Comparison of ENCODE assay signal across 27 cellular contexts in the genomic region with DNA sequence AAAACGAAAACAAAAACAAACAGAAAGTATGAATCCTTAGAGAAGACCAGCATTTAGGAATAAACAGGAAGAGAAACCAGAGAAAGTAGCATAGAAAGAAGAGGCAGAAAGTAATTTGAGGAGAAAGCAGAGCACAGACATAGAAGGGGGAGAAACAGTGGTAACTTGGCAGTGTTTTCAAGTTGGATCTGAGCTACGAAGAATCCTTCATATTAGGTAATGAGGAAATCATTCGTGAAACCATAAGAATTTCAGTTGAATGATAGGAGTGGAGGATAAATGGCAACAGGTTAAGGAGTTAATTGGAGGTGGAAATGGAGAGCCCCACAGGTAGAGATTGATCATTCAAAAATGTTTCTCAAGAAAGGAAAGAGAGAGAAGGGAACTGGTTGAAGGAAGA. TPM values are rescaled to one million over a fixed set of nuclear protein-coding genes. Genes with fewer than 3 reads are reported as not detected.
"Had no signal": no experiment of that assay in that cellular context is flagged by ENCODE, and none has a peak within 500 bp of the region (broad histone marks: within the 10 kb centered on the region; RNA-seq: fewer than 3 reads in every experiment).

No MANE protein-coding gene starts in this region.

- DNase-seq: activated CD4-positive, alpha-beta T cell treated with anti-CD3 and anti-CD28 coated beads for 4 hours; activated CD8-positive, alpha-beta memory T cell treated with anti-CD3 and anti-CD28 coated beads, Interleukin-2, amount 50 U/mL, for 4 hours; activated CD8-positive, alpha-beta T cell treated with anti-CD3 and anti-CD28 coated beads for 36 hours; activated effector memory CD4-positive, alpha-beta T cell treated with Interleukin-2 at 50 U/mL for 16 hours; activated naive CD4-positive, alpha-beta T cell; activated naive CD8-positive, alpha-beta T cell treated with anti-CD3 and anti-CD28 coated beads, Interleukin-2, amount 50 U/mL, for 24 hours; amniotic stem cell; brain microvascular endothelial cell; MG63; NCI-H1092; NCI-H1417; NCI-H1694 treated with DMSO at 0.1 percent for 48 hours; NCI-H2029 treated with DMSO at 0.1 percent for 48 hours; NCI-H510A treated with DMSO at 0.1 percent for 48 hours; NCI-H69; OCI-M1; Peyer's patch; Right ventricle myocardium superior; SJCRH30; SK-N-SH; T-helper 1 cell had no signal

- H3K27me3 ChIP-seq: ascending aorta, brain microvascular endothelial cell, cardiac muscle cell, MG63, Peyer's patch, SJCRH30 had no signal

- H3K4me2 ChIP-seq: SK-N-SH had no signal

- H3K9me3 Mint-ChIP-seq: activated CD8-positive, alpha-beta T cell treated with anti-CD3 and anti-CD28 coated beads for 36 hours; activated naive CD4-positive, alpha-beta T cell treated with anti-CD3 and anti-CD28 coated beads, Interleukin-2, amount 50 U/mL, for 72 hours; activated naive CD8-positive, alpha-beta T cell treated with anti-CD3 and anti-CD28 coated beads, Interleukin-2, amount 50 U/mL, for 24 hours had no signal

- H3K4me3 Mint-ChIP-seq: activated CD8-positive, alpha-beta T cell treated with anti-CD3 and anti-CD28 coated beads for 36 hours; activated naive CD8-positive, alpha-beta T cell treated with anti-CD3 and anti-CD28 coated beads, Interleukin-2, amount 50 U/mL, for 24 hours had no signal

- H3K4me3 ChIP-seq: ascending aorta, cardiac muscle cell, MG63, Peyer's patch, SJCRH30 had no signal

- H3K36me3 Mint-ChIP-seq: activated naive CD4-positive, alpha-beta T cell treated with anti-CD3 and anti-CD28 coated beads, Interleukin-2, amount 50 U/mL, for 72 hours had no signal

- H3K36me3 ChIP-seq: ascending aorta, brain microvascular endothelial cell, cardiac muscle cell, MG63, Peyer's patch, SJCRH30 had no signal

- H3K27ac ChIP-seq: brain microvascular endothelial cell, cardiac muscle cell, RWPE1, SJCRH30 had no signal

- H3K27ac Mint-ChIP-seq: activated CD8-positive, alpha-beta T cell treated with anti-CD3 and anti-CD28 coated beads for 36 hours; activated naive CD4-positive, alpha-beta T cell treated with anti-CD3 and anti-CD28 coated beads, Interleukin-2, amount 50 U/mL, for 72 hours; activated naive CD8-positive, alpha-beta T cell treated with anti-CD3 and anti-CD28 coated beads, Interleukin-2, amount 50 U/mL, for 24 hours had no signal

- H3K9me3 ChIP-seq: ascending aorta, MG63, Peyer's patch, SJCRH30, SK-N-SH had no signal

- H3K9ac ChIP-seq: SK-N-SH had no signal

- ATAC-seq: activated CD4-positive, CD25-positive, alpha-beta regulatory T cell treated with anti-CD3 and anti-CD28 coated beads, Interleukin-2, amount 50 U/mL, for 24 hours; activated CD8-positive, alpha-beta T cell treated with anti-CD3 and anti-CD28 coated beads for 36 hours; activated naive CD4-positive, alpha-beta T cell treated with anti-CD3 and anti-CD28 coated beads, Interleukin-2, amount 50 U/mL, for 72 hours; activated naive CD8-positive, alpha-beta T cell treated with anti-CD3 and anti-CD28 coated beads, Interleukin-2, amount 50 U/mL, for 24 hours had no signal

RNA-seq across cellular contexts. Expression of a gene that starts 9.6 kb away (rescaled TPM):
- total RNA-seq: activated CD8-positive, alpha-beta T cell treated with anti-CD3 and anti-CD28 coated beads for 36 hours; activated naive CD4-positive, alpha-beta T cell treated with anti-CD3 and anti-CD28 coated beads, Interleukin-2, amount 50 U/mL, for 72 hours; T-helper 2 cell treated with Interferon-gamma antibody and Interleukin-4, amounts not matched to agents 100 ng/mL and 5 ng/mL, for 36 hours had no signal

RNA-seq across cellular contexts. Expression of a gene that starts 24.5 kb away (rescaled TPM):
- total RNA-seq: activated CD8-positive, alpha-beta T cell treated with anti-CD3 and anti-CD28 coated beads for 36 hours; activated naive CD4-positive, alpha-beta T cell treated with anti-CD3 and anti-CD28 coated beads, Interleukin-2, amount 50 U/mL, for 72 hours; ascending aorta; cardiac muscle cell; Peyer's patch; Right ventricle myocardium superior; SJCRH30; T-helper 2 cell treated with Interferon-gamma antibody and Interleukin-4, amounts not matched to agents 100 ng/mL and 5 ng/mL, for 36 hours had no signal
- polyA plus RNA-seq: cardiac muscle cell had no signal

RNA-seq across cellular contexts. Expression of a gene that starts 40.0 kb away (rescaled TPM):
- total RNA-seq: activated CD8-positive, alpha-beta T cell treated with anti-CD3 and anti-CD28 coated beads for 36 hours; activated naive CD4-positive, alpha-beta T cell treated with anti-CD3 and anti-CD28 coated beads, Interleukin-2, amount 50 U/mL, for 72 hours; ascending aorta; cardiac muscle cell; SJCRH30; T-helper 2 cell treated with Interferon-gamma antibody and Interleukin-4, amounts not matched to agents 100 ng/mL and 5 ng/mL, for 36 hours had no signal
- polyA plus RNA-seq: cardiac muscle cell, SK-N-SH had no signal
